Comparison of ENCODE assay signal across 9 cellular contexts in genomic region chr2:232335206-232335858, GRCh38. TPM values are rescaled to one million over a fixed set of nuclear protein-coding genes. Genes with fewer than 3 reads are reported as not detected.
DNase-seq lines count a peak whose midpoint lies in the region; ATAC-seq, FAIRE-seq and TF ChIP-seq lines count a peak whose summit lies in the region.
"Not testable (repeated sequence)": the region's sequence is repeated elsewhere in the genome, so short reads cannot be mapped to it uniquely, and the experiment has no call there.
"Had no signal": no experiment of that assay in that cellular context is flagged by ENCODE, and none has a peak within 500 bp of the region (broad histone marks: within the 10 kb centered on the region; RNA-seq: fewer than 3 reads in every experiment).

No MANE protein-coding gene starts in this region.

- not testable (repeated sequence) for H2BK20ac ChIP-seq in IMR-90 (ENCODE audit: low read depth, low read length)

- dilution Hi-C loops in IMR-90 (cut with HindIII; ENCODE audit: low sequenced_read_pairs, unreplicated experiment), result not testable (repeated sequence)

- in situ Hi-C loops in IMR-90 (cut with MboI; ENCODE audit: low sequenced_read_pairs), result not testable (repeated sequence)

- H3K27me3 Mint-ChIP-seq in activated B cell treated with CpG ODN at 0.5 μM for 24 hours, result not testable (repeated sequence)

- H3K9me3 Mint-ChIP-seq in activated B cell treated with CpG ODN at 0.5 μM for 24 hours, result not testable (repeated sequence)

- TF ChIP-seq RAD21 in IMR-90 (IDR thresholded peaks at IDR 0.05; ENCODE audit: low read length), result not testable (repeated sequence)

- H3K27ac Mint-ChIP-seq in activated B cell treated with CpG ODN at 0.5 μM for 24 hours, result not testable (repeated sequence)

- not testable (repeated sequence) for H3K4me1 Mint-ChIP-seq in activated B cell treated with CpG ODN at 0.5 μM for 24 hours

- H3K36me3 Mint-ChIP-seq in activated B cell treated with CpG ODN at 0.5 μM for 24 hours (ENCODE audit: low read depth), result peaks cover 11% of the 10 kb centered on the region

- not testable (repeated sequence) for H2BK15ac ChIP-seq in IMR-90 (ENCODE audit: low read depth, low read length)

- H4K8ac ChIP-seq in IMR-90 (ENCODE audit: low read depth in 2 of 2, low read length in 2 of 2), result not testable (repeated sequence)

- H3K4ac ChIP-seq in IMR-90 (ENCODE audit: low read depth, low read length), result not testable (repeated sequence)

- H3K27ac ChIP-seq in IMR-90 (ENCODE audit: insufficient read depth, low read length); adrenal gland; esophagus muscularis mucosa (replicated peaks in 1 of 4); ovary; upper lobe of right lung: not testable (repeated sequence)

- not testable (repeated sequence) for H2AK9ac ChIP-seq in IMR-90 (replicated peaks; ENCODE audit: low read depth, low read length, poor library complexity)

- not testable (repeated sequence) for H4K20me1 ChIP-seq in IMR-90 (ENCODE audit: insufficient read depth, low read length)

- H4K91ac ChIP-seq in IMR-90 (ENCODE audit: insufficient read depth, low read depth, low read length), result not testable (repeated sequence)

- not testable (repeated sequence) for H2BK5ac ChIP-seq in IMR-90 (ENCODE audit: low read depth, low read length, poor library complexity, severe bottlenecking)

- H3K4me3 ChIP-seq in IMR-90 (ENCODE audit: insufficient read depth, low read depth, low read length); adrenal gland; esophagus muscularis mucosa; ovary; upper lobe of right lung: not testable (repeated sequence)

- H4K5ac ChIP-seq in IMR-90 (ENCODE audit: low read depth, low read length), result not testable (repeated sequence)

- H3K4me3 Mint-ChIP-seq in activated B cell treated with CpG ODN at 0.5 μM for 24 hours, result not testable (repeated sequence)

- CTCF ChIA-PET in IMR-90 (lab: Yijun Ruan, JAX); activated B cell treated with CpG ODN at 0.5 μM for 24 hours (lab: Charles Lee): not testable (repeated sequence)

- FAIRE-seq in D721Med (lab: Jason Lieb, UNC), result not testable (repeated sequence)

- not testable (repeated sequence) for H3K9ac ChIP-seq in IMR-90 (ENCODE audit: low read depth, low read length)

- H3K4me1 ChIP-seq in IMR-90 (ENCODE audit: control insufficient read depth, insufficient read depth, low read length); adrenal gland (replicated peaks in 1 of 2); esophagus muscularis mucosa; ovary (ENCODE audit: insufficient read depth); upper lobe of right lung: not testable (repeated sequence)

- not testable (repeated sequence) for TF ChIP-seq POLR2A in IMR-90 (IDR thresholded peaks at IDR 0.05; ENCODE audit: low read depth, low read length); adrenal gland (IDR thresholded peaks at IDR 0.05); esophagus muscularis mucosa (IDR thresholded peaks at IDR 0.05; ENCODE audit: low read depth); ovary (IDR thresholded peaks at IDR 0.05)

- H3K27me3 ChIP-seq in IMR-90 (ENCODE audit: control insufficient read depth, insufficient read depth, low read length); adrenal gland; esophagus muscularis mucosa; ovary; upper lobe of right lung: not testable (repeated sequence)

- not testable (repeated sequence) for H3K4me2 ChIP-seq in IMR-90 (ENCODE audit: low read depth, low read length)

- intact Hi-C loops in IMR-90 (cut with micrococcal nuclease); activated B cell treated with CpG ODN at 0.5 μM for 24 hours (cut with micrococcal nuclease); adrenal gland (cut with DNase I); esophagus muscularis mucosa (cut with DNase I); left colon (cut with DNase I, micrococcal nuclease); ovary (cut with DNase I); upper lobe of right lung (cut with DNase I): not testable (repeated sequence)

- not testable (repeated sequence) for H3K9me3 ChIP-seq in IMR-90 (ENCODE audit: control insufficient read depth, insufficient read depth, low read length); adrenal gland (replicated peaks in 1 of 3); esophagus muscularis mucosa; ovary; upper lobe of right lung

- POLR2A ChIA-PET in IMR-90 (lab: Charles Lee; ENCODE audit: unreplicated experiment); activated B cell treated with CpG ODN at 0.5 μM for 24 hours (lab: Charles Lee): not testable (repeated sequence)

- TF ChIP-seq EP300 in esophagus muscularis mucosa (IDR thresholded peaks at IDR 0.05); ovary (IDR thresholded peaks at IDR 0.05): not testable (repeated sequence)

- ATAC-seq in IMR-90 (ENCODE audit: low read depth) (peak; percentile 68), activated B cell treated with CpG ODN at 0.5 μM for 24 hours (ENCODE audit: low read depth) (peak; percentile 45), left colon (peak; percentile 54), upper lobe of right lung (peak; percentile 45)

- not testable (repeated sequence) for H3K36me3 ChIP-seq in IMR-90 (ENCODE audit: control insufficient read depth, insufficient read depth, low read length); adrenal gland (replicated peaks in 1 of 2); ovary; upper lobe of right lung
- peaks cover 0 to 41% (median 27%) of the 10 kb centered on the region in 4 donors for H3K36me3 ChIP-seq in esophagus muscularis mucosa

- not testable (repeated sequence) for H3K9me1 ChIP-seq in IMR-90 (ENCODE audit: insufficient read depth, low read length)

- not testable (repeated sequence) for H2BK120ac ChIP-seq in IMR-90 (ENCODE audit: low read depth, low read length)

- not testable (repeated sequence) for H3K14ac ChIP-seq in IMR-90 (replicated peaks; ENCODE audit: low read depth, low read length)

- not testable (repeated sequence) for H2AFZ ChIP-seq in IMR-90 (replicated peaks; ENCODE audit: low read length, poor library complexity)

- not testable (repeated sequence) for H3K56ac ChIP-seq in IMR-90 (ENCODE audit: extremely low read depth, insufficient read depth, low read length)

- not testable (repeated sequence) for H3K79me1 ChIP-seq in IMR-90 (ENCODE audit: low read depth in 1 of 2, low read length in 2 of 2)

- not testable (repeated sequence) for H3K18ac ChIP-seq in IMR-90 (ENCODE audit: low read depth, low read length)

- H3K23ac ChIP-seq in IMR-90 (ENCODE audit: low read depth, low read length), result not testable (repeated sequence)

- TF ChIP-seq CTCF in D721Med (IDR thresholded peaks at IDR 0.05; ENCODE audit: insufficient read depth, missing control alignments) (peak; percentile 14), IMR-90 (conservative IDR thresholded peaks at IDR 0.05; ENCODE audit: low read depth, low read length) (peak; percentile 33; the same call in 1 of the 2 replicates), adrenal gland (IDR thresholded peaks at IDR 0.05) (peak in 5 of 6 experiments; percentile 19 to 49 (median 36)), esophagus muscularis mucosa (IDR thresholded peaks at IDR 0.05) (peak in 2 of 3 experiments; percentile 41 to 47), ovary (IDR thresholded peaks at IDR 0.05) (peak in 1 of 3 donors; percentile 8), upper lobe of right lung (IDR thresholded peaks at IDR 0.05) (peak; percentile 46)
- TF ChIP-seq CTCF in activated B cell treated with CpG ODN at 0.5 μM for 24 hours (IDR thresholded peaks at IDR 0.05), result not testable (repeated sequence)

- WGBS in IMR-90 (ENCODE audit: extremely low coverage in 2 of 2, insufficient read length in 1 of 2), 2 experiments, result 72% methylated on average over 5 of the region's 15 CpGs; no CpG with 5 or more reads in 1 of the 2 experiments
- WGBS in adrenal gland, 4 donors, result 54 to 70% (median 59%) methylated on average over 4 to 15 of the region's 15 CpGs; no CpG with 5 or more reads in 1 of the 4 donors
- 13% methylated on average over 3 of the region's 15 CpGs for WGBS in esophagus muscularis mucosa
- 54 to 55% (median 55%) methylated on average over 7 to 15 of the region's 15 CpGs for WGBS in ovary, 3 donors

- DNase-seq in D721Med (ENCODE audit: insufficient read length, low spot score); IMR-90; esophagus muscularis mucosa (ENCODE audit: extremely low spot score): not testable (repeated sequence)
- DNase-seq in activated B cell treated with CpG ODN at 0.5 μM for 24 hours, result peak; percentile 17
- peak in 4 of 7 donors; percentile 8 to 18 (median 12) for DNase-seq in adrenal gland
- peak; percentile 7 to 22 for DNase-seq in left colon
- DNase-seq in ovary, result peak in 4 of 5 donors; percentile 6 to 36 (median 22)
- DNase-seq in upper lobe of right lung, result peak; percentile 54

- not testable (repeated sequence) for H2AK5ac ChIP-seq in IMR-90 (ENCODE audit: low read depth, low read length)

- BruUV-seq in IMR-90 (replicated peaks; lab: Mats Ljungman, UMichigan), result not testable (repeated sequence)

RNA-seq across cellular contexts. Expression of gene ALPP, which starts 43.2 kb away (rescaled TPM):
- total RNA-seq in IMR-90 (2012; rRNA removed) (not detected in 2 replicates), activated B cell treated with CpG ODN at 0.5 μM for 24 hours (0.38 TPM in 1 of 2 replicates, not detected in the other), adrenal gland (not detected), esophagus muscularis mucosa (under 1 TPM in 1 of 4 donors, not detected in 3; 0.06 TPM), left colon (under 1 TPM in 1 of 2 donors, not detected in 1; 0.15 TPM), ovary (10 to 100 TPM in 2 of 7 donors, 1 to 10 TPM in 1, under 1 TPM in 2, not detected in 2; 0.20 to 21.6 (median 8.5) TPM), upper lobe of right lung (9.5 TPM)
- polyA plus RNA-seq in IMR-90 (2012; rRNA removed) (not detected in 2 replicates), adrenal gland (not detected), ovary (not detected)
- not detected in 2 replicates for polyA plus RNA-seq in IMR-90 (2012; cell fraction: cytosol; rRNA removed)
- polyA plus RNA-seq in IMR-90 (2012; cell fraction: nucleus; rRNA removed; ENCODE audit: low replicate concordance), result not detected in 2 replicates
- total RNA-seq: CD4-positive, alpha-beta memory T cell had no signal
- polyA plus RNA-seq: CD4-positive, alpha-beta memory T cell had no signal
